In genomic region chr12:68899251-68899771, GRCh38 we compare ENCODE assay signal across 1 cellular context.
TF ChIP-seq lines count a peak whose summit lies in the region.

No MANE protein-coding gene starts in this region.

TF ChIP-seq in H1, 55 proteins besides CTCF, POLR2A, EP300 and RAD21 (continued from another document):
- TF ChIP-seq KDM1A (IDR thresholded peaks at IDR 0.05; ENCODE audit: borderline replicate concordance, low read length) (no peak), TAF7 (optimal IDR thresholded peaks at IDR 0.05; ENCODE audit: borderline replicate concordance, low read depth, low read length) (no peak), CBX8 (IDR thresholded peaks at IDR 0.05; ENCODE audit: borderline replicate concordance, low read depth, low read length) (no peak), MAFK (IDR thresholded peaks at IDR 0.05; ENCODE audit: low read depth, low read length) (no peak), RXRA (IDR thresholded peaks at IDR 0.05; ENCODE audit: insufficient read depth, low read depth, low read length) (no peak)
